ENCODE assay signal across 21 cellular contexts in genomic region chr15:88491158-88491557, GRCh38. TPM values are rescaled to one million over a fixed set of nuclear protein-coding genes. Genes with fewer than 3 reads are reported as not detected.
DNase-seq lines count a peak whose midpoint lies in the region; ATAC-seq, FAIRE-seq and TF ChIP-seq lines count a peak whose summit lies in the region.
"Had no signal": no experiment of that assay in that cellular context is flagged by ENCODE, and none has a peak within 500 bp of the region (broad histone marks: within the 10 kb centered on the region; RNA-seq: fewer than 3 reads in every experiment).

No MANE protein-coding gene starts in this region.

- no peaks in the 10 kb centered on the region for H3K36me3 Mint-ChIP-seq in MCF 10A (ENCODE audit: insufficient read depth, unreplicated experiment)

- intact Hi-C loops in MCF 10A (cut with micrococcal nuclease) (no loop called here), breast epithelium (cut with DNase I; ENCODE audit: low total_unique reads) (no loop called here)

- no peaks in the 10 kb centered on the region for H3K4me1 ChIP-seq in breast epithelium
- H3K4me1 ChIP-seq: lower lobe of right lung, SJSA1 had no signal

- FAIRE-seq in urothelium cell line (lab: Jason Lieb, UNC), result no peak
- FAIRE-seq: endothelial cell of umbilical vein, islet of Langerhans had no signal

- H3K4me1 Mint-ChIP-seq in MCF 10A (ENCODE audit: insufficient read depth, unreplicated experiment), result peaks cover 6% of the 10 kb centered on the region
- H3K4me1 Mint-ChIP-seq: CD4-positive, alpha-beta memory T cell had no signal

- no peak overlapping the region for H3K27ac ChIP-seq in breast epithelium
- H3K27ac ChIP-seq: lower lobe of right lung, SJSA1 had no signal

- H3K4me3 Mint-ChIP-seq in MCF 10A (ENCODE audit: unreplicated experiment), result no peak overlapping the region
- H3K4me3 Mint-ChIP-seq: CD4-positive, alpha-beta memory T cell; dendritic cell treated with granulocyte-macrophage colony-stimulating factor and Interleukin-4, amounts not matched to agents 40 ng/mL and 50 ng/mL, for 4 days; type B pancreatic cell had no signal

- ATAC-seq in esophagus mucosa (peak; percentile 30), GM19467 (IDR thresholded peaks at IDR 0.05; ENCODE audit: unreplicated experiment) (no peak), HG03469 (IDR thresholded peaks at IDR 0.05; ENCODE audit: unreplicated experiment) (no peak)
- ATAC-seq: HCT116, lower lobe of right lung had no signal

- H3K36me3 ChIP-seq in breast epithelium, result no peaks in the 10 kb centered on the region
- H3K36me3 ChIP-seq: lower lobe of right lung, SJSA1 had no signal

- no peak for TF ChIP-seq CTCF in MCF 10A (IDR thresholded peaks at IDR 0.05; ENCODE audit: unreplicated experiment)
- no peak for TF ChIP-seq CTCF in breast epithelium (IDR thresholded peaks at IDR 0.05)

- H3K27me3 ChIP-seq in breast epithelium, result no peaks in the 10 kb centered on the region
- H3K27me3 ChIP-seq: SJSA1 had no signal

- H3K27me3 Mint-ChIP-seq in MCF 10A (ENCODE audit: insufficient read depth, unreplicated experiment), result peaks cover 11% of the 10 kb centered on the region
- H3K27me3 Mint-ChIP-seq: dendritic cell treated with granulocyte-macrophage colony-stimulating factor and Interleukin-4, amounts not matched to agents 40 ng/mL and 50 ng/mL, for 4 days had no signal

- DNase-seq in MCF 10A (ENCODE audit: unreplicated experiment) (peak; percentile 52), breast epithelium (ENCODE audit: low spot score in 2 of 2) (no peak), NCI-H774 (lab: John Stamatoyannopoulos, UW) (peak; percentile 22), urothelium cell line (ENCODE audit: low spot score) (peak; percentile 22), NCI-H446 (lab: John Stamatoyannopoulos, UW) (no peak)
- DNase-seq: activated CD4-positive, alpha-beta T cell treated with anti-CD3 and anti-CD28 coated beads, Interleukin-2, amount 50 U/mL, for 1 hour; CD4-positive, alpha-beta memory T cell; DMS79 treated with DMSO at 0.1 percent for 48 hours; lower lobe of right lung; NCI-H524; stimulated activated CD4-positive, alpha-beta T cell treated with anti-CD3 and anti-CD28 coated beads, Interleukin-12 subunit alpha, Interleukin-12 subunit beta, amount 100 ng/mL, for 4 hours; T-helper 2 cell had no signal

- H3K27ac Mint-ChIP-seq in MCF 10A (ENCODE audit: low read depth, unreplicated experiment), result no peak overlapping the region
- H3K27ac Mint-ChIP-seq: CD4-positive, alpha-beta memory T cell; dendritic cell treated with granulocyte-macrophage colony-stimulating factor and Interleukin-4, amounts not matched to agents 40 ng/mL and 50 ng/mL, for 4 days; type B pancreatic cell had no signal

- no peak for TF ChIP-seq POLR2A in breast epithelium (IDR thresholded peaks at IDR 0.05)

- H3K9me3 ChIP-seq in breast epithelium, result no peaks in the 10 kb centered on the region
- H3K9me3 ChIP-seq: lower lobe of right lung, SJSA1 had no signal

- CTCF ChIA-PET in MCF 10A (lab: Yijun Ruan, JAX), result no interaction called here

- no TSS peak for BruUV-seq in MCF 10A (replicated peaks; lab: Mats Ljungman, UMichigan)

- no peaks in the 10 kb centered on the region for H3K9me3 Mint-ChIP-seq in MCF 10A (ENCODE audit: unreplicated experiment)
- H3K9me3 Mint-ChIP-seq: dendritic cell treated with granulocyte-macrophage colony-stimulating factor and Interleukin-4, amounts not matched to agents 40 ng/mL and 50 ng/mL, for 4 days; type B pancreatic cell had no signal

- POLR2A ChIA-PET in MCF 10A (lab: Yijun Ruan, JAX), result no interaction called here

- no peak overlapping the region for H3K4me3 ChIP-seq in breast epithelium
- H3K4me3 ChIP-seq: lower lobe of right lung, SJSA1 had no signal

RNA-seq across cellular contexts. Expression of gene MRPS11, which starts 23.6 kb away (rescaled TPM):
- 63.9 and 64.5 TPM in 2 replicates for total RNA-seq in MCF 10A (2022)
- total RNA-seq in breast epithelium, result 10 to 100 TPM; 23.4 to 26.7 (median 25.6) TPM
- total RNA-seq in esophagus mucosa, result 42.7 TPM

RNA-seq across cellular contexts. Expression of gene MRPL46, which starts 24.0 kb away (rescaled TPM):
- 15.4 and 23.2 TPM in 2 replicates for total RNA-seq in MCF 10A (2022)
- total RNA-seq in breast epithelium, result 10 to 100 TPM; 19.0 to 25.0 (median 20.8) TPM
- total RNA-seq in esophagus mucosa, result 31.1 TPM

RNA-seq across cellular contexts. Expression of gene DET1, which starts 55.3 kb away (rescaled TPM):
- total RNA-seq in MCF 10A (2022) (5.1 and 7.6 TPM in 2 replicates), breast epithelium (10 to 100 TPM in 2 of 3 donors, 1 to 10 TPM in 1; 7.2 to 19.6 (median 12.1) TPM), esophagus mucosa (0.80 TPM)

Comparison
In these comparisons a context has a peak if more than half of its experiments do, and no peak if none do; other contexts are left out.
1. DNase-seq: peak in MCF 10A (single experiment), NCI-H774 (single experiment) and urothelium cell line (single experiment); none in breast epithelium (0 of 2) and NCI-H446 (0 of 2).